In the genomic region with DNA sequence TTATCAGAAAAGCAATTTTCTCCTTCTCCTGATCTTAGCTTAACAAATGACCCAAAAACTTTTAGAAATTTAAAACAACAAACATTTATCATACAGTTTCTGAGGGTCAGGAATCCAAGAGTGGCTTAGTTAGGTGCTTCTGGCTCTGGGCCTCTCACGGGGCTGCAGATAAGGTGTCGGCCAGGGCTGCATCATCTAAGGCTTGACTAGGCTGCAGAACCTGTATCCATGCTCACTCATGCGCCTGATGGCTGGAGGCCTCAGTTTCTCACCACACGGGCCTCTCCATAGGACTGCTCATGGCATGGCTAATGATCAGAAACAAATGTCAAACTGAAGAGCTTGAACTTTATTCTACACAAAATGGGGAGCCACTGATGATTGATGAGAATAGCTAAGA, we compare ENCODE assay signal across 1 cellular context.
TF ChIP-seq lines count a peak whose summit lies in the region.

No MANE protein-coding gene starts in this region.

TF ChIP-seq in IMR-90, 13 proteins besides CTCF, POLR2A, EP300 and RAD21 (continued from another document):
- no peak for TF ChIP-seq BHLHE40 (IDR thresholded peaks at IDR 0.05; ENCODE audit: low read depth, low read length)
- TF ChIP-seq NFE2L2 (IDR thresholded peaks at IDR 0.05; ENCODE audit: low read depth, low read length) = no peak
- TF ChIP-seq RFX5 (IDR thresholded peaks at IDR 0.05; ENCODE audit: low read depth, low read length) = no peak
